Comparison of ENCODE assay signal across 8 cellular contexts in the genomic region with DNA sequence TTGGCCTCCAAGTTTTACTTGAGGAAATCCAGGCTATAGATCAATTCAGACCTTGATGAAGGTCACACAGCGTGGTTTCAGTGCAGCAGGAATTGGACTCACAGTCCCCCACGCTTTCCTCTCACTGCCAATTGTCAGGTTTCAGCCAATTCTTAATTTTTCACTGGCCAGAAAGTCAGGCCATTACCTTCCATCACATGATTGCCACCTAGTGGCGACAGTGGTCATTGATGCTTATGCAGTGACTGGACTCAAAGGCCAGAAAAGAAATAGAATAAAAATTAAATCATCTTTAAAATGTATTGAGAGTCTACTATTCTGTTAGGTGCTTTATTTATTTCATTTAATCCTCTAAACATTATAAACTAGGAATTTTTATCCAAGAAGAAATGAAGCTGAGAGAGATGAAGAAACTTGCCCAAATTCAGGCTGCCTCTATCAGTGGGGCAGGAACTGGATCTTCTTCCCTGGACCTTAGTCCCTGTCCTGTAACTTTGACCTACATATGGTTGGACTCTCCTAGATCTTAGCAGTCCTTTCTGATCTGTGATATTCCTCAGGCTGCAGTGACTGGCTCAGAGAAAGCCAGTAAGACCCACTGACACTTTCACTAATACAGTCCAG.
DNase-seq lines count a peak whose midpoint lies in the region; ATAC-seq and TF ChIP-seq lines count a peak whose summit lies in the region.

No MANE protein-coding gene starts in this region.

- H3K4me3 ChIP-seq in colonic mucosa (no peak overlapping the region), lung (no peak overlapping the region)

- no peak overlapping the region for H3K9ac ChIP-seq in colonic mucosa (ENCODE audit: low read depth in 2 of 2, low read length in 2 of 2)

- intact Hi-C loops in colonic mucosa (cut with DNase I) = no loop called here

- no peaks in the 10 kb centered on the region for H3K36me3 ChIP-seq in colonic mucosa
- no peaks in the 10 kb centered on the region for H3K36me3 ChIP-seq in lung (ENCODE audit: control insufficient read depth in 2 of 2, insufficient read depth in 2 of 2, low read length in 2 of 2)

- peak; percentile 87 for TF ChIP-seq CTCF in C4-2B (conservative IDR thresholded peaks at IDR 0.05)
- peak; percentile 88 for TF ChIP-seq CTCF in colonic mucosa (IDR thresholded peaks at IDR 0.05)
- peak; percentile 67 for TF ChIP-seq CTCF in lung (IDR thresholded peaks at IDR 0.05; ENCODE audit: control extremely low read depth, extremely low read depth)

- ATAC-seq in GM18873 (IDR thresholded peaks at IDR 0.05; ENCODE audit: low FRiP score, unreplicated experiment) = peak; percentile 84
- peak; percentile 94 for ATAC-seq in HG03095 (IDR thresholded peaks at IDR 0.05; ENCODE audit: unreplicated experiment)
- ATAC-seq in lung (ENCODE audit: insufficient read depth, low FRiP score) = peak; percentile 85

- WGBS in lung, 2 donors = 5 to 7% methylated on average over 3 of the region's 3 CpGs

- peak; percentile 31 for DNase-seq in NCI-H2171 treated with DMSO at 0.1 percent for 48 hours (lab: John Stamatoyannopoulos, UW)
- DNase-seq in activated CD4-positive, alpha-beta T cell treated with anti-CD3 and anti-CD28 coated beads for 4 hours = peak; percentile 39 to 71
- DNase-seq in colonic mucosa = peak; percentile 76
- peak; percentile 66 for DNase-seq in lung (ENCODE audit: low spot score)
- peak; percentile 31 for DNase-seq in stimulated activated CD8-positive, alpha-beta memory T cell treated with anti-CD3 and anti-CD28 coated beads, Interleukin-15, amount 100 ng/mL, for 1 hour (ENCODE audit: low read depth)

- no peaks in the 10 kb centered on the region for H3K9me3 ChIP-seq in colonic mucosa
- H3K9me3 ChIP-seq in lung (ENCODE audit: control insufficient read depth in 2 of 2, insufficient read depth in 1 of 2, low read length in 1 of 2) = no peaks in the 10 kb centered on the region

- H3K4me1 ChIP-seq in colonic mucosa (no peaks in the 10 kb centered on the region), lung (ENCODE audit: control insufficient read depth in 2 of 2, insufficient read depth in 2 of 2, low read length in 2 of 2) (no peaks in the 10 kb centered on the region)

- no peaks in the 10 kb centered on the region for H3K27me3 ChIP-seq in colonic mucosa
- H3K27me3 ChIP-seq in lung (ENCODE audit: control insufficient read depth, insufficient read depth) = no peaks in the 10 kb centered on the region

- H3K27ac ChIP-seq in C4-2B (no peak overlapping the region), colonic mucosa (no peak overlapping the region), lung (ENCODE audit: low read depth in 1 of 2, low read length in 1 of 2) (no peak overlapping the region)
